9 cellular contexts compared by ENCODE assay signal in the genomic region with DNA sequence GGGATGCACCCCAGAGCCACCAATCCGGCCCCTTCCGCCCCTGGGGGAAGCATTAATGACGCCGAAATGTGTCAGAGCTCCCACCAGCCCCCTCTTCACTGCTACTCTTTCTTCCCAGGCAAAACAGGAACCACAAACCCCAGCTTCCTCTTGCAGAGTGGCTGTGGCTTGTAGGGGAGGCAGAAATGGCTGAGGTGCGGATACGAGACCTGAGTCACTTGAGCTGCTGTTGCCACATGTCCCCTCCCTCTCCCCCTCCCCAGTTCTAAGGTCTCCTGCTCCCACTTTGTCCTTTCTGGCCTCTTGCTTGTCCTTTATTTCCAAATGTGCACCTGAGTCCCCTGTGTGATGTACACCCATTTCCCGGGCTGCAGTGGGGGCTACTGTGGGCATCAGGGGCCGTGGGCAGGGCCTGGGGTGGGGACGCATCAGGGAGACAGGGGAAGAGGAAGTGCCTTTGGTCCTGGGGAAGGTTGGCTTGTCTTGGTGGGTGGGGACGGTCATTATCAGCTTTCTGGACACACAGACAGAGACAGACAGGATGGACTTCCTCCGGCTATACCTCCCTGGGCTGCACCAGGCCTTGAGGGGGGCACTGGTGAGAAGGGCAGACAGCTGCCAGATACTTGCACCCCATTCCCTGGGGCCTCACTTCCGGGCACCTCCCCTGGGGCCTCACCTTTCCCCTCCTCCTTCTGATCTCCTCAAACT. TPM values are rescaled to one million over a fixed set of nuclear protein-coding genes. Genes with fewer than 3 reads are reported as not detected.
DNase-seq lines count a peak whose midpoint lies in the region; TF ChIP-seq lines count a peak whose summit lies in the region.
"Had no signal": no experiment of that assay in that cellular context is flagged by ENCODE, and none has a peak within 500 bp of the region (broad histone marks: within the 10 kb centered on the region; RNA-seq: fewer than 3 reads in every experiment).

A gene with protein sequence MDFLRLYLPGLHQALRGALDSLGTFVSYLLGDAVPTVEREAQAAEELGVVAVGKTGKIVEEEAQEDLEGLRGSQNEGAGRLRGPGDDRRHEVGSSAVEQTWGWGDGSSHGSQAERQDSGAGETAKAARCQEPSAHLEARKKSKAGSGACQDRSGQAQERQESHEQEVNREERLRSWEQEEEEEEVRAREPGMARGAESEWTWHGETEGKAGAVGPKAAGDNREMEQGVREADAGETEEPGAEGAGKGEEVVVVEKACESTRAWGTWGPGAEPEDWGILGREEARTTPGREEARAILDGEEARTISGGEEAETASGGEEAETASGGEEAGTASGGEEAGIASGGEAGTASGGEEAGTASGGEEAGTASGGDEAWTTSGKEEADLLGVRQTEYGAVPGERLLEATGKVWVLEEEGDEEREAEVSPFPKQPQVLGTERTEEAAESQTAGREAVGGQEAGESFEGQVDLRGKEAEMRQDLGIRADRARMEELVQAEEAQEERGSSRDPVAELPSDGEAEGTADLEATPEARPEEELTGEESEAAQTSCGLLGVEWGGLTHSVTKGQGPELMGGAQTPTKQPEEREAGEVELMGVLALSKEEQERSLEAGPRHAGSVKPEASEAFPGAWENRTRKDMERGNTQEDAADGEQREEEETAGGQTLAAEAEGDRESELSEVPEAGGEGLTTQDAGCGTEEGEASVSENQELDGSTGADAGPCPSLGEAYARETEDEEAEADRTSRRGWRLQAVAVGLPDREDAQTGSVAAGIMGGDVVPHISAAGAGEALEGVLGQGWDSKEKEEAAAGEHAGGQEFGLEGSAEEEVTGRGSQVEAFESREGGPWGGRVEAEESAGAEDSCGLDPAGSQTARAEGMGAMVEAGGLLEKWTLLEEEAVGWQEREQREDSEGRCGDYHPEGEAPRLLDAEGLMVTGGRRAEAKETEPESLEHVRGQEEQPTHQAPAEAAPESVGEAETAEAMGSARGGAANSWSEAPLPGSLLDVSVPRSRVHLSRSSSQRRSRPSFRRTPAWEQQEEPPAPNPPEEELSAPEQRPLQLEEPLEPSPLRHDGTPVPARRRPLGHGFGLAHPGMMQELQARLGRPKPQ (plus strand): TSS at position 503 of the 711 bp plus-strand sequence. CDS start 39 bp downstream, at position 542.

- 63% methylated on average over 7 of the region's 12 CpGs for WGBS in esophagus muscularis mucosa

- no peak for TF ChIP-seq POLR2A in esophagus muscularis mucosa (IDR thresholded peaks at IDR 0.05; ENCODE audit: low read depth)

- H3K4me1 ChIP-seq in esophagus muscularis mucosa = peaks cover 8 to 24% (median 21%) of the 10 kb centered on the region in 4 donors

- intact Hi-C loops in esophagus muscularis mucosa (cut with DNase I) = no loop called here

- no peak for TF ChIP-seq EP300 in esophagus muscularis mucosa (IDR thresholded peaks at IDR 0.05)

- peaks cover 0 to 9% (median 4%) of the 10 kb centered on the region in 4 donors for H3K36me3 ChIP-seq in esophagus muscularis mucosa
- H3K36me3 ChIP-seq: pancreas had no signal

- DNase-seq in GM19238 (ENCODE audit: insufficient read length, low spot score) (peak; percentile 83), KBM-7 (peak; percentile 99), esophagus muscularis mucosa (ENCODE audit: extremely low spot score) (peak; percentile 93), SHP77 (lab: John Stamatoyannopoulos, UW) (no peak), iPS-NIHi11 (ENCODE audit: low spot score) (no peak), NCI-H146 treated with DMSO at 0.1 percent for 48 hours (lab: John Stamatoyannopoulos, UW; ENCODE audit: unreplicated experiment) (no peak)
- DNase-seq in activated CD4-positive, alpha-beta T cell treated with anti-CD3 and anti-CD28 coated beads, Interleukin-2, amount 50 U/mL, for 48 hours = peak; percentile 81 to 88
- peak; percentile 77 to 86 for DNase-seq in stimulated activated CD4-positive, alpha-beta T cell treated with anti-CD3 and anti-CD28 coated beads, Interleukin-2, amount 100 ng/mL, for 24 hours

- peak within 1 kb of the TSS; percentile 13 to 39 (median 28) for H3K4me3 ChIP-seq in esophagus muscularis mucosa

- no peak for TF ChIP-seq CTCF in esophagus muscularis mucosa (IDR thresholded peaks at IDR 0.05)

- in situ Hi-C loops in KBM-7 (cut with MboI; ENCODE audit: low pct_unique_long_range_greater_than_20kb, low sequenced_read_pairs) = loop anchor here (5.0 kb wide), 1 partner anchor 48 kb away; no protein-coding TSS in a partner anchor

- no peaks in the 10 kb centered on the region for H3K9me3 ChIP-seq in esophagus muscularis mucosa
- H3K9me3 ChIP-seq: pancreas had no signal

- peak within 1 kb of the TSS in 3 of 4 donors; percentile 33 to 57 (median 34) for H3K27ac ChIP-seq in esophagus muscularis mucosa (replicated peaks in 1 of 4)

- H3K27me3 ChIP-seq in esophagus muscularis mucosa = peaks cover 0 to 4% (median 0%) of the 10 kb centered on the region in 4 donors
- H3K27me3 ChIP-seq: pancreas had no signal

RNA-seq across cellular contexts. Expression of the gene that starts here (rescaled TPM):
- total RNA-seq in esophagus muscularis mucosa = 1 to 10 TPM in 3 of 4 donors, under 1 TPM in 1; 0.83 to 3.5 (median 1.6) TPM

Comparison
In these comparisons a context has a peak if more than half of its experiments do, and no peak if none do; other contexts are left out.
1. DNase-seq: peak in GM19238 (single experiment), KBM-7 (single experiment), activated CD4-positive, alpha-beta T cell treated with anti-CD3 and anti-CD28 coated beads, Interleukin-2, amount 50 U/mL, for 48 hours (2 of 2), esophagus muscularis mucosa (single experiment) and stimulated activated CD4-positive, alpha-beta T cell treated with anti-CD3 and anti-CD28 coated beads, Interleukin-2, amount 100 ng/mL, for 24 hours (2 of 2); none in SHP77 (0 of 2), iPS-NIHi11 (single experiment) and NCI-H146 treated with DMSO at 0.1 percent for 48 hours (single experiment).